In genomic region chr1:113389356-113389952, GRCh38 we compare ENCODE assay signal across 8 cellular contexts. TPM values are rescaled to one million over a fixed set of nuclear protein-coding genes. Genes with fewer than 3 reads are reported as not detected.
DNase-seq lines count a peak whose midpoint lies in the region; ATAC-seq, FAIRE-seq and TF ChIP-seq lines count a peak whose summit lies in the region.

No MANE protein-coding gene starts in this region.

- CTCF ChIA-PET in GM12878 (lab: Yijun Ruan, JAX), result interaction anchor here (1.5 to 1.7 kb wide), 2 partner anchors 23 to 316 kb away, joined by 3 to 6 read pairs; partner anchors contain the start of gene LRIG2

- peaks cover 2% of the 10 kb centered on the region; the same call in 1 of the 2 replicates for H3K4me1 ChIP-seq in GM12878 (ENCODE audit: control insufficient read depth, insufficient read depth, low read length)
- H3K4me1 ChIP-seq in mesenchymal stem cell (ENCODE audit: control insufficient read depth, insufficient read depth, low read depth, low read length), result peaks cover 3% of the 10 kb centered on the region
- H3K4me1 ChIP-seq in aorta (ENCODE audit: control insufficient read depth in 1 of 2, insufficient read depth in 2 of 2, low read length in 2 of 2), result no peaks in the 10 kb centered on the region

- no peak for TF ChIP-seq CTCF in GM12878 (IDR thresholded peaks at IDR 0.05 in 2 of 3, conservative IDR thresholded peaks at IDR 0.05 in 1 of 3; ENCODE audit: control insufficient read depth in 2 of 3, extremely low read depth in 1 of 3, insufficient read depth in 1 of 3, low read depth in 3 of 3, low read length in 3 of 3)
- TF ChIP-seq CTCF in omental fat pad (IDR thresholded peaks at IDR 0.05), result no peak

- POLR2A ChIA-PET in GM12878 (lab: Charles Lee), result interaction anchor here (0.7 to 1.0 kb wide), 2 partner anchors 10 to 357 kb away, joined by 3 to 4 read pairs; no protein-coding TSS in a partner anchor

- H3K79me1 ChIP-seq in mesenchymal stem cell (replicated peaks; ENCODE audit: low read length, poor library complexity, severe bottlenecking), result peaks cover 13% of the 10 kb centered on the region

- no peak overlapping the region for H3K23ac ChIP-seq in mesenchymal stem cell (ENCODE audit: low read length in 2 of 2)

- FAIRE-seq in GM12878 (lab: Jason Lieb, UNC), result no peak

- no peak overlapping the region for H2BK15ac ChIP-seq in mesenchymal stem cell (ENCODE audit: low read depth, poor library complexity, severe bottlenecking)

- H3K18ac ChIP-seq in mesenchymal stem cell (ENCODE audit: low read depth in 1 of 2, low read length in 2 of 2), result peak overlapping the region in 1 of 2 experiments; percentile 59

- no peak for TF ChIP-seq RAD21 in GM12878 (IDR thresholded peaks at IDR 0.05; ENCODE audit: insufficient read depth, low read depth, low read length)

- H3K36me3 ChIP-seq in GM12878 (ENCODE audit: control insufficient read depth in 2 of 2, insufficient read depth in 2 of 2, low read length in 1 of 2) (no peaks in the 10 kb centered on the region), mesenchymal stem cell (ENCODE audit: control insufficient read depth in 1 of 2, insufficient read depth in 2 of 2, low read depth in 1 of 2, low read length in 2 of 2) (no peaks in the 10 kb centered on the region), aorta (ENCODE audit: control insufficient read depth in 1 of 2, insufficient read depth in 2 of 2, low read length in 1 of 2) (no peaks in the 10 kb centered on the region)

- H3K4me2 ChIP-seq in GM12878 (ENCODE audit: control insufficient read depth, insufficient read depth) (peak overlapping the region; percentile 96), mesenchymal stem cell (ENCODE audit: low read length, poor library complexity, severe bottlenecking) (peak overlapping the region; percentile 72)

- no peak overlapping the region for H4K91ac ChIP-seq in mesenchymal stem cell (ENCODE audit: low read length)

- H2BK5ac ChIP-seq in mesenchymal stem cell (ENCODE audit: low read depth, low read length, poor library complexity, severe bottlenecking), result no peak overlapping the region

- DNase-seq in stimulated activated CD4-positive, alpha-beta T cell treated with anti-CD3 and anti-CD28 coated beads, Interleukin-15, amount 100 ng/mL, for 24 hours, result peak; percentile 7
- DNase-seq in stimulated activated CD4-positive, alpha-beta T cell treated with anti-CD3 and anti-CD28 coated beads, Interleukin-4, amount 100 ng/mL, for 1 hour, result no peak
- DNase-seq in GM12878 (ENCODE audit: low read depth, low spot score) (no peak), mesenchymal stem cell (no peak), aorta (no peak), NCI-H524 (lab: John Stamatoyannopoulos, UW) (no peak), NCI-H1694 treated with DMSO at 0.1 percent for 48 hours (lab: John Stamatoyannopoulos, UW) (no peak), omental fat pad (ENCODE audit: low spot score) (no peak)

- H3K14ac ChIP-seq in mesenchymal stem cell (ENCODE audit: low read length in 2 of 2), result no peak overlapping the region

- intact Hi-C loops in GM12878 (cut with micrococcal nuclease; ENCODE audit: unreplicated experiment) (no loop called here), aorta (cut with DNase I) (no loop called here)

- BruUV-seq in GM12878 (replicated peaks; lab: Mats Ljungman, UMichigan), result no TSS peak

- H3K4me3 ChIP-seq in GM12878 (peak overlapping the region; percentile 68), mesenchymal stem cell (ENCODE audit: insufficient read depth in 1 of 2, low read depth in 1 of 2, low read length in 2 of 2) (peak overlapping the region; percentile 63 to 93), aorta (ENCODE audit: low read length in 2 of 2) (peak overlapping the region; percentile 22 to 95)

- H3K9ac ChIP-seq in GM12878 (ENCODE audit: control insufficient read depth, insufficient read depth, low read length), result peak overlapping the region; percentile 57; the same call in 1 of the 2 replicates
- H3K9ac ChIP-seq in mesenchymal stem cell (ENCODE audit: low read length), result peak overlapping the region; percentile 86

- RAD21 ChIA-PET in GM12878 (lab: Charles Lee; ENCODE audit: unreplicated experiment), result interaction anchor here (0.8 kb wide), 1 partner anchor 165 kb away, joined by 3 read pairs; no protein-coding TSS in a partner anchor

- H3K9me3 ChIP-seq in GM12878 (replicated peaks; ENCODE audit: control insufficient read depth, insufficient read depth, low read length), result no peaks in the 10 kb centered on the region; the same call in 1 of the 3 replicates
- H3K9me3 ChIP-seq in mesenchymal stem cell (ENCODE audit: control insufficient read depth, low read length), result no peaks in the 10 kb centered on the region
- no peaks in the 10 kb centered on the region for H3K9me3 ChIP-seq in aorta (ENCODE audit: control insufficient read depth, low read length)

- H4K20me1 ChIP-seq in GM12878 (ENCODE audit: control insufficient read depth, insufficient read depth), result no peaks in the 10 kb centered on the region

- no peak overlapping the region for H2BK120ac ChIP-seq in mesenchymal stem cell (ENCODE audit: low read depth, low read length)

- ATAC-seq in GM12878 (no peak), aorta (ENCODE audit: low FRiP score) (no peak), omental fat pad (ENCODE audit: low FRiP score) (no peak)

- TF ChIP-seq POLR2A in GM12878 (IDR thresholded peaks at IDR 0.05; ENCODE audit: low read depth, low read length), result no peak

- H3K27ac ChIP-seq in GM12878 (ENCODE audit: control insufficient read depth, insufficient read depth) (no peak overlapping the region), mesenchymal stem cell (ENCODE audit: low read length, poor library complexity, severe bottlenecking) (peak overlapping the region; percentile 55), aorta (ENCODE audit: low read depth in 1 of 2, low read length in 2 of 2) (no peak overlapping the region)

- H2AK5ac ChIP-seq in mesenchymal stem cell (ENCODE audit: low read length, severe bottlenecking), result no peak overlapping the region

- H4K8ac ChIP-seq in mesenchymal stem cell (ENCODE audit: low read length), result no peak overlapping the region

- SMC1A ChIA-PET in GM12878 (lab: Charles Lee; ENCODE audit: uncharacterized antibody, unreplicated experiment), result interaction anchor here (1.1 kb wide), 1 partner anchor 316 kb away, joined by 3 read pairs; the partner anchor contains the start of gene LRIG2

- H3K4ac ChIP-seq in mesenchymal stem cell (ENCODE audit: low read depth in 1 of 2, low read length in 2 of 2), result no peak overlapping the region

- no peak for TF ChIP-seq EP300 in GM12878 (IDR thresholded peaks at IDR 0.05; ENCODE audit: borderline replicate concordance in 1 of 2, control insufficient read depth in 1 of 2, low read depth in 2 of 2, low read length in 2 of 2)

- in situ Hi-C loops in GM12878 (cut with MboI), result no loop called here

- peak overlapping the region; percentile 76 for H2AFZ ChIP-seq in GM12878 (ENCODE audit: control insufficient read depth, low read depth, low read length)
- H2AFZ ChIP-seq in mesenchymal stem cell (ENCODE audit: low read depth, low read length), result peak overlapping the region; percentile 67

- H3K27me3 ChIP-seq in GM12878 (replicated peaks in 1 of 2; ENCODE audit: control insufficient read depth in 2 of 2, insufficient read depth in 2 of 2, low read length in 1 of 2), result peaks cover 0 to 10% of the 10 kb centered on the region in 2 experiments; a peak in 2 of 4 replicates
- H3K27me3 ChIP-seq in mesenchymal stem cell (ENCODE audit: control insufficient read depth in 1 of 2, insufficient read depth in 1 of 2, low read length in 2 of 2), result no peaks in the 10 kb centered on the region
- no peaks in the 10 kb centered on the region for H3K27me3 ChIP-seq in aorta (ENCODE audit: control insufficient read depth in 1 of 2, insufficient read depth in 2 of 2, low read length in 1 of 2)

- H2BK12ac ChIP-seq in mesenchymal stem cell (ENCODE audit: low read length in 2 of 2), result no peak overlapping the region

- no peaks in the 10 kb centered on the region for H3K79me2 ChIP-seq in GM12878 (ENCODE audit: control insufficient read depth, insufficient read depth, low read length)

- WGBS in GM12878 (ENCODE audit: insufficient coverage, insufficient replicate concordance, low lambda C conversion rate, missing lambda C conversion rate), result 5% methylated on average over 13 of the region's 13 CpGs
- WGBS in mesenchymal stem cell, result 14% methylated on average over 13 of the region's 13 CpGs
- WGBS in aorta, 2 donors, result 1 to 2% methylated on average over 13 of the region's 13 CpGs

TF ChIP-seq in GM12878, 131 proteins besides CTCF, POLR2A, EP300 and RAD21 (continues in another document):
- TF ChIP-seq ZSCAN29 (IDR thresholded peaks at IDR 0.05) (no peak), ESRRA (IDR thresholded peaks at IDR 0.05; ENCODE audit: low read length) (no peak)

RNA-seq across cellular contexts. Expression of gene MAGI3, which starts 0.9 kb away (rescaled TPM):
- total RNA-seq in GM12878 (2013; cell fraction: nucleolus; rRNA removed), result 11.5 and 13.6 TPM in 2 replicates
- total RNA-seq in GM12878 (2014; rRNA removed) (0.17 and 0.44 TPM in 2 replicates), GM12878 (2014; rRNA removed; fragmentation: Illumina TruSeq; extraction: Trizol) (0.32 and 0.45 TPM in 2 replicates), GM12878 (2021) (0.37 and 0.51 TPM in 2 replicates), aorta (10 to 100 TPM; 15.0 to 21.7 TPM), omental fat pad (10 to 100 TPM in 3 of 4 donors, 1 to 10 TPM in 1; 7.6 to 19.3 (median 15.6) TPM)
- 0.85 TPM for polyA plus RNA-seq in GM12878 (2011; ENCODE audit: low read depth)
- polyA plus RNA-seq in GM12878 (2011; rRNA removed) (0.53 and 0.65 TPM in 2 replicates), GM12878 (2014; fragmentation: Illumina TruSeq; extraction: Trizol) (0.28 and 0.54 TPM in 2 replicates), GM12878 (2014; fragmentation: Nextera tagmentation; extraction: Ambion mirVana) (under 1 TPM; 0.24 to 0.29 TPM), GM12878 (2014; rRNA removed) (0.06 and 0.35 TPM in 2 replicates), GM12878 (2016; fragmentation: Nextera tagmentation; extraction: Ambion mirVana) (under 1 TPM; 0.19 to 0.39 TPM), aorta (1 to 10 TPM; 2.8 to 4.2 TPM)
- 0.13 and 0.21 TPM in 2 replicates for polyA plus RNA-seq in GM12878 (2011; cell fraction: cytosol; rRNA removed)
- polyA plus RNA-seq in GM12878 (2011; cell fraction: nucleus; rRNA removed), result 0.39 TPM in 2 replicates
- polyA plus RNA-seq in GM12878 (2012), result 0.62 and 0.85 TPM in 2 replicates
- 1.0 and 1.4 TPM in 2 replicates for polyA minus RNA-seq in GM12878 (2011; rRNA and poly(A)+ RNA removed)
- polyA minus RNA-seq in GM12878 (2011; cell fraction: cytosol; rRNA and poly(A)+ RNA removed), result 0.21 and 0.40 TPM in 2 replicates
- polyA minus RNA-seq in GM12878 (2011; cell fraction: nucleus; rRNA and poly(A)+ RNA removed), result 1.7 and 3.3 TPM in 2 replicates
- polyA plus RNA-seq in mesenchymal stem cell (2013, experiment 1 of 2), result 2.7 TPM
- polyA plus RNA-seq in mesenchymal stem cell (2013, experiment 2 of 2), result 2.6 TPM
